20 cellular contexts compared by ENCODE assay signal in genomic region chr7:134153493-134154093, GRCh38.
"Had no signal": no experiment of that assay in that cellular context is flagged by ENCODE, and none has a peak within 500 bp of the region (broad histone marks: within the 10 kb centered on the region; RNA-seq: fewer than 3 reads in every experiment).

No MANE protein-coding gene starts in this region.

- H3K9me3 ChIP-seq: neutrophil, prostate gland, thoracic aorta had no signal

- H3K27ac ChIP-seq: dorsolateral prefrontal cortex, heart left ventricle, neutrophil, prostate gland, thoracic aorta, VCaP had no signal

- H3K27me3 ChIP-seq: dorsolateral prefrontal cortex, heart left ventricle had no signal

- H3K36me3 ChIP-seq: heart left ventricle, neutrophil, prostate gland, thoracic aorta had no signal

- DNase-seq: activated CD4-positive, alpha-beta T cell treated with anti-CD3 and anti-CD28 coated beads for 36 hours; activated CD8-positive, alpha-beta memory T cell treated with anti-CD3 and anti-CD28 coated beads, Interleukin-2, amount 50 U/mL, for 4 hours; activated CD8-positive, alpha-beta T cell treated with anti-CD3 and anti-CD28 coated beads for 36 hours; activated gamma-delta T cell treated with Interleukin-2 at 50 U/mL for 16 hours; activated naive CD8-positive, alpha-beta T cell treated with anti-CD3 and anti-CD28 coated beads for 36 hours; activated T-cell treated with anti-CD3 and anti-CD28 coated beads, Interleukin-2, amount 50 U/mL, for 72 hours; aorta; dorsolateral prefrontal cortex; foreskin melanocyte; heart left ventricle; naive thymus-derived CD8-positive, alpha-beta T cell; stimulated activated CD4-positive, alpha-beta T cell treated with anti-CD3 and anti-CD28 coated beads, Interleukin-4, amount 100 ng/mL, for 1 hour; stimulated activated CD8-positive, alpha-beta memory T cell treated with anti-CD3 and anti-CD28 coated beads, Interleukin-4, amount 100 ng/mL, for 48 hours; stimulated activated naive CD8-positive, alpha-beta T cell treated with anti-CD3 and anti-CD28 coated beads, Interleukin-15, amount 100 ng/mL, for 72 hours; T-cell; T1000 had no signal

- H3K4me3 ChIP-seq: dorsolateral prefrontal cortex, heart left ventricle, prostate gland, thoracic aorta had no signal

- H3K4me1 ChIP-seq: heart left ventricle, prostate gland had no signal
